In the genomic region with DNA sequence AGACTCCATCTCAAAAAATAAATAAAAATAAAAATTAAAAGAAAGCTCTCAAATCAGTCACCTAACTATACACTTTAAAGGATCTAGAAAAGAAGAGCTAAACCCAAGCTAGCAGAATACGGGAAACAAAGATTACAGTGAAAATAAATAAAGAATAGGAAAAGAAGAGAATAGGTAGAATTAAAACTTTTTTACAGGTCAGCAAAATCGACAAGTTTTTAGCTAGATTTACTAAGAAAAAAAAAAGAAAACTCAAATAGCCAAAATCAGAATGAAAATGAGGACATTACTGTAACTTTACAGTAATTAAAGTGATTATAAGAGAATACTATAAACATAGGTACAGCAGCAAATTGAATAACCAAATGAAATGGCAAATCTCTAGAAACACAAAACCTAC, we compare ENCODE assay signal across 8 cellular contexts.
"Had no signal": no experiment of that assay in that cellular context is flagged by ENCODE, and none has a peak within 500 bp of the region (broad histone marks: within the 10 kb centered on the region; RNA-seq: fewer than 3 reads in every experiment).

No MANE protein-coding gene starts in this region.

- H3K4me3 ChIP-seq: GM12878 had no signal

- FAIRE-seq: G401.6, GM12878, GM12891, GM12892, GM18507, GM19239 had no signal

- ATAC-seq: GM12878 had no signal

- DNase-seq: GDM1, GF-D8 had no signal
